In the genomic region with DNA sequence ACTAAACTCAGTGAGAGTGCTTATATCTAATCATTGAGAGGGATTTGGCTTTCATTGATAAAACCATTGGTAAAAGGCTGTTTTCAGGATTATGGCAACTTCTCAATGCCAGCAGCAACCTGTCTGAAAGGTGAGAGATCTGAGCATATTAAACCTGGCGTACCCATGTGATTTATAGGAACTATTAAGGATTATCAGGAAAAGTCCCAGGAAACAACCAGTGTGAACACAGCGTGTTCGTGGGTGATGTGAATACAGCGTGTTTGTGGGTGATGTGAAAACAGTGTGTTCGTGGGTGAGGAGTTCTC, we compare ENCODE assay signal across 1 cellular context.
TF ChIP-seq lines count a peak whose summit lies in the region.

No MANE protein-coding gene starts in this region.

TF ChIP-seq in GM23338, 12 proteins besides CTCF, POLR2A, EP300 and RAD21:
- TF ChIP-seq NANOG (IDR thresholded peaks at IDR 0.05; ENCODE audit: borderline replicate concordance), result no peak
- TF ChIP-seq ZNF114 (CRISPR knock-in tag; IDR thresholded peaks at IDR 0.05), result no peak
- no peak for TF ChIP-seq EZH2phosphoT487 (IDR thresholded peaks at IDR 0.05; ENCODE audit: unreplicated experiment)
- TF ChIP-seq CREB1 (CRISPR knock-in tag; IDR thresholded peaks at IDR 0.05; ENCODE audit: low read depth), result no peak
- no peak for TF ChIP-seq POLR2AphosphoS5 (IDR thresholded peaks at IDR 0.05; ENCODE audit: low read depth)
- TF ChIP-seq, protein P1, sequence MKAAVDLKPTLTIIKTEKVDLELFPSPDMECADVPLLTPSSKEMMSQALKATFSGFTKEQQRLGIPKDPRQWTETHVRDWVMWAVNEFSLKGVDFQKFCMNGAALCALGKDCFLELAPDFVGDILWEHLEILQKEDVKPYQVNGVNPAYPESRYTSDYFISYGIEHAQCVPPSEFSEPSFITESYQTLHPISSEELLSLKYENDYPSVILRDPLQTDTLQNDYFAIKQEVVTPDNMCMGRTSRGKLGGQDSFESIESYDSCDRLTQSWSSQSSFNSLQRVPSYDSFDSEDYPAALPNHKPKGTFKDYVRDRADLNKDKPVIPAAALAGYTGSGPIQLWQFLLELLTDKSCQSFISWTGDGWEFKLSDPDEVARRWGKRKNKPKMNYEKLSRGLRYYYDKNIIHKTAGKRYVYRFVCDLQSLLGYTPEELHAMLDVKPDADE (IDR thresholded peaks at IDR 0.05), result no peak
- TF ChIP-seq, protein P2, sequence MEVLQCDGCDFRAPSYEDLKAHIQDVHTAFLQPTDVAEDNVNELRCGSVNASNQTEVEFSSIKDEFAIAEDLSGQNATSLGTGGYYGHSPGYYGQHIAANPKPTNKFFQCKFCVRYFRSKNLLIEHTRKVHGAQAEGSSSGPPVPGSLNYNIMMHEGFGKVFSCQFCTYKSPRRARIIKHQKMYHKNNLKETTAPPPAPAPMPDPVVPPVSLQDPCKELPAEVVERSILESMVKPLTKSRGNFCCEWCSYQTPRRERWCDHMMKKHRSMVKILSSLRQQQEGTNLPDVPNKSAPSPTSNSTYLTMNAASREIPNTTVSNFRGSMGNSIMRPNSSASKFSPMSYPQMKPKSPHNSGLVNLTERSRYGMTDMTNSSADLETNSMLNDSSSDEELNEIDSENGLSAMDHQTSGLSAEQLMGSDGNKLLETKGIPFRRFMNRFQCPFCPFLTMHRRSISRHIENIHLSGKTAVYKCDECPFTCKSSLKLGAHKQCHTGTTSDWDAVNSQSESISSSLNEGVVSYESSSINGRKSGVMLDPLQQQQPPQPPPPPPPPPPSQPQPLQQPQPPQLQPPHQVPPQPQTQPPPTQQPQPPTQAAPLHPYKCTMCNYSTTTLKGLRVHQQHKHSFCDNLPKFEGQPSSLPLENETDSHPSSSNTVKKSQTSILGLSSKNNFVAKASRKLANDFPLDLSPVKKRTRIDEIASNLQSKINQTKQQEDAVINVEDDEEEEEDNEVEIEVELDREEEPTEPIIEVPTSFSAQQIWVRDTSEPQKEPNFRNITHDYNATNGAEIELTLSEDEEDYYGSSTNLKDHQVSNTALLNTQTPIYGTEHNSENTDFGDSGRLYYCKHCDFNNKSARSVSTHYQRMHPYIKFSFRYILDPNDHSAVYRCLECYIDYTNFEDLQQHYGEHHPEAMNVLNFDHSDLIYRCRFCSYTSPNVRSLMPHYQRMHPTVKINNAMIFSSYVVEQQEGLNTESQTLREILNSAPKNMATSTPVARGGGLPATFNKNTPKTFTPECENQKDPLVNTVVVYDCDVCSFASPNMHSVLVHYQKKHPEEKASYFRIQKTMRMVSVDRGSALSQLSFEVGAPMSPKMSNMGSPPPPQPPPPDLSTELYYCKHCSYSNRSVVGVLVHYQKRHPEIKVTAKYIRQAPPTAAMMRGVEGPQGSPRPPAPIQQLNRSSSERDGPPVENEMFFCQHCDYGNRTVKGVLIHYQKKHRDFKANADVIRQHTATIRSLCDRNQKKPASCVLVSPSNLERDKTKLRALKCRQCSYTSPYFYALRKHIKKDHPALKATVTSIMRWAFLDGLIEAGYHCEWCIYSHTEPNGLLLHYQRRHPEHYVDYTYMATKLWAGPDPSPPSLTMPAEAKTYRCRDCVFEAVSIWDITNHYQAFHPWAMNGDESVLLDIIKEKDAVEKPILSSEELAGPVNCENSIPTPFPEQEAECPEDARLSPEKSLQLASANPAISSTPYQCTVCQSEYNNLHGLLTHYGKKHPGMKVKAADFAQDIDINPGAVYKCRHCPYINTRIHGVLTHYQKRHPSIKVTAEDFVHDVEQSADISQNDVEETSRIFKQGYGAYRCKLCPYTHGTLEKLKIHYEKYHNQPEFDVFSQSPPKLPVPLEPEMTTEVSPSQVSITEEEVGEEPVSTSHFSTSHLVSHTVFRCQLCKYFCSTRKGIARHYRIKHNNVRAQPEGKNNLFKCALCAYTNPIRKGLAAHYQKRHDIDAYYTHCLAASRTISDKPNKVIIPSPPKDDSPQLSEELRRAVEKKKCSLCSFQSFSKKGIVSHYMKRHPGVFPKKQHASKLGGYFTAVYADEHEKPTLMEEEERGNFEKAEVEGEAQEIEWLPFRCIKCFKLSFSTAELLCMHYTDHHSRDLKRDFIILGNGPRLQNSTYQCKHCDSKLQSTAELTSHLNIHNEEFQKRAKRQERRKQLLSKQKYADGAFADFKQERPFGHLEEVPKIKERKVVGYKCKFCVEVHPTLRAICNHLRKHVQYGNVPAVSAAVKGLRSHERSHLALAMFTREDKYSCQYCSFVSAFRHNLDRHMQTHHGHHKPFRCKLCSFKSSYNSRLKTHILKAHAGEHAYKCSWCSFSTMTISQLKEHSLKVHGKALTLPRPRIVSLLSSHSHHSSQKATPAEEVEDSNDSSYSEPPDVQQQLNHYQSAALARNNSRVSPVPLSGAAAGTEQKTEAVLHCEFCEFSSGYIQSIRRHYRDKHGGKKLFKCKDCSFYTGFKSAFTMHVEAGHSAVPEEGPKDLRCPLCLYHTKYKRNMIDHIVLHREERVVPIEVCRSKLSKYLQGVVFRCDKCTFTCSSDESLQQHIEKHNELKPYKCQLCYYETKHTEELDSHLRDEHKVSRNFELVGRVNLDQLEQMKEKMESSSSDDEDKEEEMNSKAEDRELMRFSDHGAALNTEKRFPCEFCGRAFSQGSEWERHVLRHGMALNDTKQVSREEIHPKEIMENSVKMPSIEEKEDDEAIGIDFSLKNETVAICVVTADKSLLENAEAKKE (CRISPR knock-in tag; IDR thresholded peaks at IDR 0.05), result no peak
- TF ChIP-seq EZH2 (IDR thresholded peaks at IDR 0.05; ENCODE audit: low read depth, unreplicated experiment), result no peak
- TF ChIP-seq STAT1 (IDR thresholded peaks at IDR 0.05; ENCODE audit: unreplicated experiment), result no peak
- TF ChIP-seq JUNB (IDR thresholded peaks at IDR 0.05; ENCODE audit: unreplicated experiment), result no peak
- no peak for TF ChIP-seq ZNF331 (CRISPR knock-in tag; IDR thresholded peaks at IDR 0.05; ENCODE audit: low read depth)
- no peak for TF ChIP-seq REST (IDR thresholded peaks at IDR 0.05; ENCODE audit: unreplicated experiment)
